Comparison of ENCODE assay signal across 19 cellular contexts in the genomic region with DNA sequence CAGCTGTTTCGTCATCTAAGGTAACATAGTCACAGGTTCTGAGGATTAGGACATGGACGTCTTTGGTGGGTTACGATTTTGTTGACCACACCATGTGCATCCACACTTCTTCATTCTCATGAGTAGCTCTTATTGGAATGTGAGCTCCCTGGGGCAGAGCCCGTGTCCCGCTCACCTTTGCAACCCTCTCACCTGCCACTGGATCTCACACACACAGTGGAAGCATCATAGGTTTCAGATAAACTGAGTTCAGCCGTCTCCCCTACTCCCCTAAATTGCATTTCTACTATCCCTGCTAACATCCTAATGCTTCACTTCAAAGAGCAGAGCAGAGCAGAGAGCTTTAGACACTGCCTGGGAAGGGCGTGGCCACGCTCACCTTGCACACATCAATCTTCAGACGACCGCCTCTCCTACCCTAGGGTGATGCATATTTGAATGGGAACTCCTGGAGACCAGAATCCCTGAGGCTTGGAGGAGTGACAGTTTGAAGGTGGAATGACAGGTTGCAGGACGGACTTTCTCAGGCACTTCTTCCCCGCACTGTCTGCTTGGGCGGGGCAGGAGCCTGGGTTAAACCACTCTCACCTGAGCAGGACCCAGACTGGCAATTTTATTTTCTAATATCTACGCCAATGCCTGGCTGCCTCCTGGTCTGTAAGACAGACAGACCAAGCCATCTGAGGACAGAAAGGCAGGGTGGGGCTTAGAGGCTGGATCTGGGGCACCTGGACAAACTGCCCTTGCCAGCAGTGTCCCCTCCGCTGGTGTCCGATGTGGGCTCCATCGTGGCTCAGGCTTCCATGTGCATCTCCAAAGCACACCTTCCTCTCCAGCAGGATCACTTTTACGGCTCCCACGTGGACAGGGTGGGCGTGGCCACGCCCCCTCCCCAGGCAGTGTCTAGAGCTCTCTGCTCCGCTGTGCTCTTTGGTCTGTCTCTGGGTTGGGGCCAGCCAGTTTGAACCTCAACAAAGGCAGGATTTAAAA.
DNase-seq lines count a peak whose midpoint lies in the region; ATAC-seq, FAIRE-seq and TF ChIP-seq lines count a peak whose summit lies in the region.
"Had no signal": no experiment of that assay in that cellular context is flagged by ENCODE, and none has a peak within 500 bp of the region (broad histone marks: within the 10 kb centered on the region; RNA-seq: fewer than 3 reads in every experiment).

No MANE protein-coding gene starts in this region.

- H3K79me1 ChIP-seq in trophoblast cell (ENCODE audit: low read length), result peaks cover 49% of the 10 kb centered on the region

- H3K27me3 ChIP-seq in K562 (ENCODE audit: control insufficient read depth in 2 of 2, insufficient read depth in 2 of 2, low read length in 2 of 2), result peaks cover 0 to 7% of the 10 kb centered on the region in 2 experiments; a peak in 1 of 5 replicates
- no peaks in the 10 kb centered on the region for H3K27me3 ChIP-seq in keratinocyte (ENCODE audit: control insufficient read depth, extremely low read depth, insufficient read depth, low read length)
- H3K27me3 ChIP-seq in trophoblast cell (ENCODE audit: insufficient read depth, low read length), result no peaks in the 10 kb centered on the region
- H3K27me3 ChIP-seq in left lung, result peaks cover 0 to 8% of the 10 kb centered on the region in 2 donors

- peak overlapping the region; percentile 61 for H2BK12ac ChIP-seq in trophoblast cell (ENCODE audit: low read length)

- H4K12ac ChIP-seq in trophoblast cell (ENCODE audit: low read depth, low read length), result peak overlapping the region; percentile 5

- TF ChIP-seq RAD21 in K562 (CRISPR knock-in tag; conservative IDR thresholded peaks at IDR 0.05 in 1 of 2, IDR thresholded peaks at IDR 0.05 in 1 of 2), result no peak

- no peak for TF ChIP-seq EP300 in K562 (IDR thresholded peaks at IDR 0.05; ENCODE audit: low read length)

- dilution Hi-C loops in keratinocyte (cut with MboI; ENCODE audit: extremely low pct_ligation_motif_present, low sequenced_read_pairs), result no loop called here

- H3K36me3 ChIP-seq in K562 (ENCODE audit: control insufficient read depth, insufficient read depth, low read length) (no peaks in the 10 kb centered on the region), keratinocyte (ENCODE audit: control insufficient read depth in 2 of 2, extremely low read depth in 1 of 2, insufficient read depth in 2 of 2, low read length in 2 of 2) (no peaks in the 10 kb centered on the region), trophoblast cell (ENCODE audit: control insufficient read depth in 1 of 2, insufficient read depth in 2 of 2, low read length in 2 of 2) (no peaks in the 10 kb centered on the region), left lung (no peaks in the 10 kb centered on the region)

- H3K14ac ChIP-seq in trophoblast cell (ENCODE audit: low read length), result peak overlapping the region; percentile 66

- H4K20me1 ChIP-seq in K562 (replicated peaks; ENCODE audit: control insufficient read depth, insufficient read depth, low read length) (no peaks in the 10 kb centered on the region), keratinocyte (ENCODE audit: control insufficient read depth, extremely low read depth, insufficient read depth, low read length) (no peaks in the 10 kb centered on the region)

- under 1% methylated on average over 19 of the region's 22 CpGs for WGBS in K562 (ENCODE audit: insufficient coverage, low coverage, missing lambda C conversion rate)
- WGBS in trophoblast cell (ENCODE audit: extremely low coverage, insufficient coverage, insufficient read length), result no CpG with 5 or more reads among the region's 22 CpGs

- BruUV-seq in K562 (replicated peaks; lab: Mats Ljungman, UMichigan), result no TSS peak

- no peak overlapping the region for H3K9ac ChIP-seq in K562 (ENCODE audit: insufficient read depth in 1 of 2, low read depth in 2 of 2, low read length in 2 of 2)
- H3K9ac ChIP-seq in keratinocyte (ENCODE audit: control insufficient read depth, extremely low read depth, insufficient read depth, low read length), result no peak overlapping the region
- H3K9ac ChIP-seq in trophoblast cell (ENCODE audit: low read length), result no peak overlapping the region

- H3K27ac ChIP-seq in K562 (ENCODE audit: extremely low read depth, low read depth, low read length) (no peak overlapping the region), keratinocyte (ENCODE audit: control insufficient read depth, insufficient read depth, low read length) (no peak overlapping the region), trophoblast cell (ENCODE audit: low read depth, low read length) (peak overlapping the region; percentile 93), left lung (no peak overlapping the region)
- H3K27ac ChIP-seq: A549, SK-N-MC had no signal

- in situ Hi-C loops in K562 (cut with MboI), result no loop called here

- H3K4ac ChIP-seq in trophoblast cell (ENCODE audit: low read depth, low read length), result peak overlapping the region; percentile 66

- no peaks in the 10 kb centered on the region for H3K9me1 ChIP-seq in K562 (ENCODE audit: control insufficient read depth, insufficient read depth, low read length)
- peaks cover 3% of the 10 kb centered on the region for H3K9me1 ChIP-seq in keratinocyte (ENCODE audit: control insufficient read depth, extremely low read depth, insufficient read depth, low read length)

- POLR2A ChIA-PET in K562 (lab: Yijun Ruan, JAX), result no interaction called here

- H2AK5ac ChIP-seq in trophoblast cell (ENCODE audit: low read length), result peak overlapping the region; percentile 49

- H4K8ac ChIP-seq in trophoblast cell (ENCODE audit: low read depth, low read length), result peak overlapping the region; percentile 80

- no peak overlapping the region for H3K4me2 ChIP-seq in K562 (ENCODE audit: insufficient read depth, low read length)
- peak overlapping the region; percentile 38 for H3K4me2 ChIP-seq in keratinocyte (ENCODE audit: control insufficient read depth, extremely low read depth, insufficient read depth, low read depth, low read length)
- H3K4me2 ChIP-seq in trophoblast cell (ENCODE audit: low read length), result peak overlapping the region; percentile 42
- H3K4me2 ChIP-seq: A549 had no signal

- H3K79me2 ChIP-seq in K562 (ENCODE audit: control insufficient read depth, insufficient read depth, low read length) (no peaks in the 10 kb centered on the region), keratinocyte (ENCODE audit: control insufficient read depth, insufficient read depth, low read length) (no peaks in the 10 kb centered on the region), trophoblast cell (ENCODE audit: control insufficient read depth, insufficient read depth, low read length, poor library complexity) (peaks cover 3% of the 10 kb centered on the region)

- intact Hi-C loops in K562 (cut with micrococcal nuclease) (no loop called here), left lung (cut with DNase I) (no loop called here)

- peak overlapping the region; percentile 82 for H3K18ac ChIP-seq in trophoblast cell (ENCODE audit: low read length)

- DNase-seq in SIG-M5 treated with dmso at 0.1 percent for 504 hours (lab: John Stamatoyannopoulos, UW; ENCODE audit: unreplicated experiment) (peak; percentile 9), SIG-M5 (lab: John Stamatoyannopoulos, UW) (no peak), K562 (ENCODE audit: extremely low read depth in 1 of 4, low spot score in 3 of 4) (no peak), keratinocyte (ENCODE audit: low read depth, low spot score) (no peak), trophoblast cell (peak; percentile 67 to 86), middle frontal gyrus (ENCODE audit: extremely low spot score, low spot score) (no peak), left lung (no peak)
- DNase-seq: activated B cell treated with CpG ODN at 0.5 μM for 24 hours; activated CD4-positive, alpha-beta T cell treated with anti-CD3 and anti-CD28 coated beads, Interleukin-2, amount 50 U/mL, for 4 hours; activated effector memory CD4-positive, alpha-beta T cell treated with Interleukin-2 at 50 U/mL for 16 hours; activated naive CD8-positive, alpha-beta T cell treated with anti-CD3 and anti-CD28 coated beads, Interleukin-2, amount 50 U/mL, for 24 hours; KBM-7; left cardiac atrium; NCI-H1436 treated with DMSO at 0.1 percent for 48 hours had no signal

- H4K91ac ChIP-seq in trophoblast cell (ENCODE audit: low read depth, low read length), result peak overlapping the region; percentile 96

- H3K4me1 ChIP-seq in K562 (replicated peaks in 1 of 2; ENCODE audit: control insufficient read depth in 2 of 2, insufficient read depth in 2 of 2, low read length in 2 of 2) (no peaks in the 10 kb centered on the region; a peak in 1 of 5 replicates), keratinocyte (ENCODE audit: control insufficient read depth, extremely low read depth, insufficient read depth, low read length) (peaks cover 11% of the 10 kb centered on the region), trophoblast cell (ENCODE audit: control insufficient read depth in 1 of 2, insufficient read depth in 2 of 2, low read length in 2 of 2) (peaks cover 36 to 50% of the 10 kb centered on the region in 2 experiments), left lung (no peaks in the 10 kb centered on the region)
- H3K4me1 ChIP-seq: A549 had no signal

- CTCF ChIA-PET in K562 (lab: Yijun Ruan, JAX; ENCODE audit: low intra/inter-chr PET ratio), result no interaction called here

- no peak for ATAC-seq in K562
- no peak for ATAC-seq in SK-N-SH treated with all-trans-retinoic acid at 6 μM for 48 hours
- ATAC-seq in left lung, result no peak
- ATAC-seq: A549; activated naive CD8-positive, alpha-beta T cell treated with anti-CD3 and anti-CD28 coated beads, Interleukin-2, amount 50 U/mL, for 24 hours; left cardiac atrium had no signal

- no peaks in the 10 kb centered on the region for H3K9me3 ChIP-seq in K562 (replicated peaks; ENCODE audit: control insufficient read depth, insufficient read depth, low read depth, low read length)
- no peaks in the 10 kb centered on the region for H3K9me3 ChIP-seq in keratinocyte (ENCODE audit: control insufficient read depth, low read depth, low read length)
- peaks cover 2% of the 10 kb centered on the region for H3K9me3 ChIP-seq in trophoblast cell (ENCODE audit: insufficient read depth, low read depth, low read length)
- no peaks in the 10 kb centered on the region for H3K9me3 ChIP-seq in left lung
- H3K9me3 ChIP-seq: A549 had no signal

- FAIRE-seq in K562 (lab: Jason Lieb, UNC) (no peak), keratinocyte (lab: Jason Lieb, UNC) (no peak)
- FAIRE-seq: A549, H54, RCC 7860 had no signal

- H2BK120ac ChIP-seq in trophoblast cell (ENCODE audit: insufficient read depth, low read length, poor library complexity), result peak overlapping the region; percentile 89

- H3K4me3 ChIP-seq in K562 (no peak overlapping the region), keratinocyte (ENCODE audit: control insufficient read depth in 2 of 3, extremely low read depth in 1 of 3, insufficient read depth in 2 of 3, low read depth in 1 of 3, low read length in 3 of 3) (no peak overlapping the region), trophoblast cell (ENCODE audit: low read depth, low read length) (no peak overlapping the region), left lung (no peak overlapping the region)
- H3K4me3 ChIP-seq: A549, SK-N-MC had no signal

- H3K23ac ChIP-seq in trophoblast cell (ENCODE audit: low read length), result no peak overlapping the region

- peak overlapping the region; percentile 94 for H2BK5ac ChIP-seq in trophoblast cell (ENCODE audit: low read depth, low read length, poor library complexity)

- TF ChIP-seq POLR2A in K562 (conservative IDR thresholded peaks at IDR 0.05), result no peak

- TF ChIP-seq CTCF in K562 (IDR thresholded peaks at IDR 0.05 in 2 of 3, conservative IDR thresholded peaks at IDR 0.05 in 1 of 3; ENCODE audit: insufficient read depth in 2 of 3, low read depth in 1 of 3, low read length in 3 of 3), result no peak
- TF ChIP-seq CTCF in keratinocyte (optimal IDR thresholded peaks at IDR 0.05 in 1 of 3, IDR thresholded peaks at IDR 0.05 in 1 of 3, conservative IDR thresholded peaks at IDR 0.05 in 1 of 3; ENCODE audit: extremely low read depth in 1 of 3, insufficient read depth in 2 of 3, low read length in 3 of 3), result no peak
- TF ChIP-seq CTCF in left lung (IDR thresholded peaks at IDR 0.05), result no peak

- H2AFZ ChIP-seq in K562 (ENCODE audit: low read depth, low read length) (no peak overlapping the region), keratinocyte (ENCODE audit: control insufficient read depth, low read length) (no peak overlapping the region), trophoblast cell (ENCODE audit: insufficient read depth, low read length, poor library complexity) (peak overlapping the region; percentile 56)

Comparison
In these comparisons a context has a peak if more than half of its experiments do, and no peak if none do; other contexts are left out.
1. DNase-seq: peak in SIG-M5 treated with dmso at 0.1 percent for 504 hours (single experiment) and trophoblast cell (2 of 2); none in SIG-M5 (single experiment), K562 (0 of 4), keratinocyte (single experiment), middle frontal gyrus (single experiment) and left lung (0 of 2).